8 cellular contexts compared by ENCODE assay signal in genomic region chr3:193831495-193832455, GRCh38.
DNase-seq lines count a peak whose midpoint lies in the region; ATAC-seq and TF ChIP-seq lines count a peak whose summit lies in the region.

No MANE protein-coding gene starts in this region.

- H3K9me3 ChIP-seq in mammary epithelial cell (replicated peaks; ENCODE audit: insufficient read depth, low read length), result no peaks in the 10 kb centered on the region
- H3K9me3 ChIP-seq in CD8-positive, alpha-beta memory T cell (ENCODE audit: low read length), result no peaks in the 10 kb centered on the region

- peak overlapping the region; percentile 100 for H3K27ac ChIP-seq in mammary epithelial cell (ENCODE audit: insufficient read depth, low read depth, low read length)
- no peak overlapping the region for H3K27ac ChIP-seq in CD8-positive, alpha-beta memory T cell (ENCODE audit: low read depth, low read length)

- in situ Hi-C loops in mammary epithelial cell (cut with MboI; ENCODE audit: low sequenced_read_pairs in 2 of 2), result loop anchor here in 1 of 2 donors (5.0 kb wide), 3 partner anchors 41 to 306 kb away; partner anchors contain the start of gene HES1

- CTCF ChIA-PET in mammary epithelial cell (lab: Charles Lee; ENCODE audit: low non-redundant PET), result interaction anchor here (1.0 kb wide), 1 partner anchor 484 kb away, joined by 4 read pairs; no protein-coding TSS in a partner anchor
- CTCF ChIA-PET in CD8-positive, alpha-beta memory T cell (lab: Charles Lee), result no interaction called here

- H3K4me3 Mint-ChIP-seq in CD8-positive, alpha-beta memory T cell, result no peak overlapping the region

- TF ChIP-seq CTCF in mammary epithelial cell (conservative IDR thresholded peaks at IDR 0.05 in 1 of 2, IDR thresholded peaks at IDR 0.05 in 1 of 2; ENCODE audit: extremely low read depth in 1 of 2, insufficient read depth in 1 of 2, low read depth in 1 of 2, low read length in 2 of 2), result no peak

- no peaks in the 10 kb centered on the region for H3K36me3 ChIP-seq in mammary epithelial cell (ENCODE audit: insufficient read depth, low read length)
- no peaks in the 10 kb centered on the region for H3K36me3 ChIP-seq in CD8-positive, alpha-beta memory T cell (ENCODE audit: insufficient read depth, low read length)

- H4K20me1 ChIP-seq in mammary epithelial cell (ENCODE audit: insufficient read depth, low read length), result no peaks in the 10 kb centered on the region

- H3K9me3 Mint-ChIP-seq in CD8-positive, alpha-beta memory T cell, result no peaks in the 10 kb centered on the region

- DNase-seq in Ammon's horn (ENCODE audit: low spot score), result peak; percentile 42
- peak; percentile 95 for DNase-seq in HPDE6-E6E7 (ENCODE audit: extremely low spot score)
- DNase-seq in mammary epithelial cell, result peak; percentile 100
- DNase-seq in occipital lobe (lab: John Stamatoyannopoulos, UW), result peak; percentile 42
- DNase-seq in CD8-positive, alpha-beta memory T cell, result no peak
- DNase-seq in foreskin melanocyte, result no peak

- dilution Hi-C loops in mammary epithelial cell (cut with HindIII; ENCODE audit: low sequenced_read_pairs), result no loop called here

- no peaks in the 10 kb centered on the region for H3K27me3 ChIP-seq in mammary epithelial cell (ENCODE audit: insufficient read depth, low read length)
- no peaks in the 10 kb centered on the region for H3K27me3 ChIP-seq in CD8-positive, alpha-beta memory T cell (ENCODE audit: insufficient read depth, low read length, poor library complexity, severe bottlenecking)

- H3K27ac Mint-ChIP-seq in CD8-positive, alpha-beta memory T cell, result no peak overlapping the region

- 76% methylated on average over 23 of the region's 24 CpGs for WGBS in mammary epithelial cell (ENCODE audit: low coverage, missing lambda C conversion rate)

- peaks cover 51% of the 10 kb centered on the region for H3K4me1 ChIP-seq in mammary epithelial cell (ENCODE audit: insufficient read depth, low read length)
- no peaks in the 10 kb centered on the region for H3K4me1 ChIP-seq in CD8-positive, alpha-beta memory T cell (ENCODE audit: insufficient read depth, low read length)

- H3K9ac ChIP-seq in mammary epithelial cell (ENCODE audit: insufficient read depth, low read length), result peak overlapping the region; percentile 90

- H3K4me1 Mint-ChIP-seq in CD8-positive, alpha-beta memory T cell, result no peaks in the 10 kb centered on the region

- intact Hi-C loops in mammary epithelial cell (cut with micrococcal nuclease), result loop anchor here (1.0 to 2.0 kb wide), 6 partner anchors 27 to 491 kb away; partner anchors contain the start of gene HES1

- no peak overlapping the region for H3K4me3 ChIP-seq in mammary epithelial cell (replicated peaks in 1 of 3; ENCODE audit: insufficient read depth in 1 of 3, low read depth in 2 of 3, low read length in 3 of 3)
- no peak overlapping the region for H3K4me3 ChIP-seq in CD8-positive, alpha-beta memory T cell (ENCODE audit: low read length)

- H3K79me2 ChIP-seq in mammary epithelial cell (ENCODE audit: insufficient read depth, low read length), result no peaks in the 10 kb centered on the region

- peaks cover 2 to 24% of the 10 kb centered on the region in 2 donors for H3K27me3 Mint-ChIP-seq in CD8-positive, alpha-beta memory T cell

- no peaks in the 10 kb centered on the region for H3K36me3 Mint-ChIP-seq in CD8-positive, alpha-beta memory T cell

- peak; percentile 67 for ATAC-seq in GM19438 (IDR thresholded peaks at IDR 0.05; ENCODE audit: low read depth, unreplicated experiment)
- no peak for ATAC-seq in GM19328 (IDR thresholded peaks at IDR 0.05; ENCODE audit: unreplicated experiment)

- peak overlapping the region; percentile 54 for H3K4me2 ChIP-seq in mammary epithelial cell (ENCODE audit: insufficient read depth, low read depth, low read length)

- peak overlapping the region; percentile 35 for H2AFZ ChIP-seq in mammary epithelial cell (ENCODE audit: low read depth, low read length)

- POLR2A ChIA-PET in CD8-positive, alpha-beta memory T cell (lab: Charles Lee), result no interaction called here

- no TSS peak for BruUV-seq in mammary epithelial cell (replicated peaks; lab: Mats Ljungman, UMichigan)

Comparison
In these comparisons a context has a peak if more than half of its experiments do, and no peak if none do; other contexts are left out.
1. DNase-seq: peak in Ammon's horn (single experiment), HPDE6-E6E7 (single experiment), mammary epithelial cell (single experiment) and occipital lobe (single experiment); none in CD8-positive, alpha-beta memory T cell (0 of 5) and foreskin melanocyte (single experiment).